In genomic region chr7:39085590-39086049, GRCh38 we compare ENCODE assay signal across 1 cellular context.
TF ChIP-seq lines count a peak whose summit lies in the region.

No MANE protein-coding gene starts in this region.

TF ChIP-seq in K562, 482 proteins besides CTCF, POLR2A, EP300 and RAD21 (continued from another document):
- no peak for TF ChIP-seq HIVEP1 (CRISPR knock-in tag; IDR thresholded peaks at IDR 0.05)
- TF ChIP-seq ZNF121 (CRISPR knock-in tag; conservative IDR thresholded peaks at IDR 0.05) = no peak
- no peak for TF ChIP-seq RB1 (IDR thresholded peaks at IDR 0.05; ENCODE audit: low read depth)
- peak; percentile 18; the same call in 1 of the 2 replicates for TF ChIP-seq VEZF1 (CRISPR knock-in tag; IDR thresholded peaks at IDR 0.05)
- no peak for TF ChIP-seq NKRF (IDR thresholded peaks at IDR 0.05; ENCODE audit: borderline replicate concordance)
- no peak for TF ChIP-seq TEAD4 (IDR thresholded peaks at IDR 0.05; ENCODE audit: low read length)
- no peak for TF ChIP-seq TEAD4 (CRISPR knock-in tag; IDR thresholded peaks at IDR 0.05; ENCODE audit: borderline replicate concordance)
- no peak for TF ChIP-seq POLR3A (IDR thresholded peaks at IDR 0.05; ENCODE audit: borderline replicate concordance, extremely low read depth, insufficient read depth, insufficient read length)
- no peak for TF ChIP-seq ZNF57 (CRISPR knock-in tag; IDR thresholded peaks at IDR 0.05)
- no peak for TF ChIP-seq PBX2 (CRISPR knock-in tag; IDR thresholded peaks at IDR 0.05; ENCODE audit: low read depth)
- TF ChIP-seq PBX2 (tag; conservative IDR thresholded peaks at IDR 0.05; ENCODE audit: low read depth) = peak; percentile 25; the same call in 1 of the 2 replicates
